Comparison of ENCODE assay signal across 1 cellular context in the genomic region with DNA sequence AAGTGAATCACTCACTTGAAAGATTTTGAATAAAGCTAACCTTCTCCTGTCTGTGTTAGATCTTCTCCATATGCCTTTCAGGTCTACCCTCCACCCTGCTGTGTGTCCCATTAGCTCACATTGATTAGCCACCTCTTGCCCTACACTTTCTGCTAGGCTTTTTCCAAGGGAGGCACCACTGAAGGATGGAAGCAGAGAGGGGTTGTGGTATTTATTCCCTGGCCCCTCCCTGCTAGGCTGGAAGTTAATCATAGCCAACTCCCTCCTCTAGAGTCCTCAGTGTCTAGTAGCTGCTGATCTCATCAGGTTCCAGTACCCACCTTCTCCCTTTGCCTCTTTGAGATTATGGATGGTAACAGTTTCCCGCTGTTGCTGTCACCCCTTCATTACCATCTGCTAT.
TF ChIP-seq lines count a peak whose summit lies in the region.

No MANE protein-coding gene starts in this region.

TF ChIP-seq in K562, 482 proteins besides CTCF, POLR2A, EP300 and RAD21 (continued from another document):
- TF ChIP-seq POLR3A (IDR thresholded peaks at IDR 0.05; ENCODE audit: borderline replicate concordance, extremely low read depth, insufficient read depth, insufficient read length): no peak
- no peak for TF ChIP-seq ZNF57 (CRISPR knock-in tag; IDR thresholded peaks at IDR 0.05)
